Comparison of ENCODE assay signal across 28 cellular contexts in genomic region chrX:118205421-118205820, GRCh38.
"Had no signal": no experiment of that assay in that cellular context is flagged by ENCODE, and none has a peak within 500 bp of the region (broad histone marks: within the 10 kb centered on the region; RNA-seq: fewer than 3 reads in every experiment).

No MANE protein-coding gene starts in this region.

- H3K4me1 ChIP-seq: heart right ventricle, left ventricle myocardium inferior, prostate gland, testis, thyroid gland, upper lobe of left lung, vagina had no signal

- FAIRE-seq: keratinocyte had no signal

- H3K4me3 ChIP-seq: heart right ventricle, hepatocyte, left ventricle myocardium inferior, lung, ovary, prostate gland, skin epidermis, stomach, testis, thyroid gland, transverse colon, upper lobe of left lung, vagina had no signal

- H3K36me3 ChIP-seq: heart right ventricle, left ventricle myocardium inferior, ovary, prostate gland, stomach, thyroid gland, transverse colon, upper lobe of left lung, vagina had no signal

- DNase-seq: heart right ventricle; kidney glomerular epithelial cell; left cardiac atrium; left ventricle myocardium inferior; mesendoderm; natural killer cell; ovary; posterior cingulate gyrus; retina; right cardiac atrium; stimulated activated CD4-positive, alpha-beta T cell treated with anti-CD3 and anti-CD28 coated beads, Interleukin-12 subunit alpha, Interleukin-12 subunit beta, amount 100 ng/mL, for 4 hours; stimulated activated CD4-positive, alpha-beta T cell treated with anti-CD3 and anti-CD28 coated beads, Interleukin-15, amount 100 ng/mL, for 24 hours; stimulated activated CD4-positive, alpha-beta T cell treated with anti-CD3 and anti-CD28 coated beads, Interleukin-2, amount 100 ng/mL, for 24 hours; stimulated activated CD4-positive, alpha-beta T cell treated with anti-CD3 and anti-CD28 coated beads, Interleukin-4, amount 100 ng/mL, for 1 hour; stimulated activated naive B cell treated with anti-CD40 and anti-IgM and Interleukin-4, amounts not matched to agents 10 μg/mL and 1 μg/mL and 100 μg/mL, for 72 hours; stimulated activated naive CD8-positive, alpha-beta T cell treated with anti-CD3 and anti-CD28 coated beads, Interleukin-15, Interleukin-2, amounts not matched to agents 100 U/mL and 50 U/mL, for 24 hours; stomach; testis; thyroid gland; transverse colon; upper lobe of left lung had no signal

- H3K27ac ChIP-seq: heart right ventricle, hepatocyte, left ventricle myocardium inferior, ovary, prostate gland, skin epidermis, stomach, testis, thyroid gland, upper lobe of left lung, vagina had no signal

- H3K9me3 ChIP-seq: heart right ventricle, left ventricle myocardium inferior, ovary, prostate gland, stomach, testis, thyroid gland, transverse colon, upper lobe of left lung, vagina had no signal

- ATAC-seq: heart right ventricle; left cardiac atrium; natural killer cell; right cardiac atrium; sciatic nerve; stimulated activated naive B cell treated with anti-CD40 and anti-IgM and Interleukin-4, amounts not matched to agents 10 μg/mL and 1 μg/mL and 100 μg/mL, for 72 hours; stimulated activated naive CD8-positive, alpha-beta T cell treated with anti-CD3 and anti-CD28 coated beads, Interleukin-15, Interleukin-2, amounts not matched to agents 100 U/mL and 50 U/mL, for 24 hours had no signal

- H3K4me2 ChIP-seq: hepatocyte had no signal
